9 cellular contexts compared by ENCODE assay signal in the genomic region with DNA sequence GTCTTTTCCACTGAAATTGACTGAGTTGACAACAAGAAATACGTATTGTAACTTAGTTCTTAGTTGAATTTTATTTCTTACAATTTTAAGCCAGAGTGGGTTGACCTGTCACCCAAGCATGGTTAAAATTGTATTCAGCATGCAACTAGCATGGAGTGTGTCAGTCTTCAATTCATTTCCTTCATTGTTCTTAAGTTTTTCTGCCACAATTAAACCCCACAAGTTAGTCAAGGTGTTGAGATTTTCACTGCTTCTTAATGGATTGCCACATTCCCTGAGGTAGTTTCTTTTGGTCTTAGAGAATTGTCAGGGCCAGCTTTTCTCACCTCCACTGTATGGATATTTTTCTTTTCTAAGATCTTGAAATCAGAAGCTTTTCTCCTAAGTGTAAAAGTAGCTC. TPM values are rescaled to one million over a fixed set of nuclear protein-coding genes. Genes with fewer than 3 reads are reported as not detected.
DNase-seq lines count a peak whose midpoint lies in the region; ATAC-seq and TF ChIP-seq lines count a peak whose summit lies in the region.
"Had no signal": no experiment of that assay in that cellular context is flagged by ENCODE, and none has a peak within 500 bp of the region (broad histone marks: within the 10 kb centered on the region; RNA-seq: fewer than 3 reads in every experiment).

No MANE protein-coding gene starts in this region.

- no peaks in the 10 kb centered on the region for H3K9me3 ChIP-seq in CD8-positive, alpha-beta memory T cell (ENCODE audit: low read length)
- no peaks in the 10 kb centered on the region for H3K9me3 ChIP-seq in neuron (ENCODE audit: low read length)

- peak overlapping the region; percentile 38 for H3K4me3 ChIP-seq in CD8-positive, alpha-beta memory T cell (ENCODE audit: low read length)
- H3K4me3 ChIP-seq in neuron (ENCODE audit: low read length): peak overlapping the region; percentile 91

- H3K4me3 Mint-ChIP-seq in CD8-positive, alpha-beta memory T cell: peak overlapping the region; percentile 82 to 98 (median 95)
- H3K4me3 Mint-ChIP-seq in effector memory CD8-positive, alpha-beta T cell: peak overlapping the region; percentile 97 to 99
- H3K4me3 Mint-ChIP-seq in WTC11: no peak overlapping the region; the same call in 1 of the 2 replicates

- no peaks in the 10 kb centered on the region for H3K27me3 ChIP-seq in CD8-positive, alpha-beta memory T cell (ENCODE audit: insufficient read depth, low read length, poor library complexity, severe bottlenecking)
- no peaks in the 10 kb centered on the region for H3K27me3 ChIP-seq in neuron (ENCODE audit: insufficient read depth, low read length)

- H3K27ac Mint-ChIP-seq in CD8-positive, alpha-beta memory T cell: peak overlapping the region; percentile 14 to 90 (median 82)
- peak overlapping the region; percentile 41 to 98 for H3K27ac Mint-ChIP-seq in effector memory CD8-positive, alpha-beta T cell
- H3K27ac Mint-ChIP-seq in WTC11: no peak overlapping the region; the same call in 1 of the 2 replicates

- H3K36me3 Mint-ChIP-seq in CD8-positive, alpha-beta memory T cell: peaks cover 0 to 12% (median 0%) of the 10 kb centered on the region in 3 donors
- H3K36me3 Mint-ChIP-seq in effector memory CD8-positive, alpha-beta T cell (ENCODE audit: insufficient read depth): peaks cover 30% of the 10 kb centered on the region
- no peaks in the 10 kb centered on the region for H3K36me3 Mint-ChIP-seq in WTC11

- peaks cover 66 to 76% (median 66%) of the 10 kb centered on the region in 3 donors for H3K4me1 Mint-ChIP-seq in CD8-positive, alpha-beta memory T cell
- H3K4me1 Mint-ChIP-seq in effector memory CD8-positive, alpha-beta T cell (ENCODE audit: low read depth in 2 of 2): peaks cover 48 to 64% of the 10 kb centered on the region in 2 donors
- peaks cover 41% of the 10 kb centered on the region for H3K4me1 Mint-ChIP-seq in WTC11

- no peaks in the 10 kb centered on the region for H3K36me3 ChIP-seq in CD8-positive, alpha-beta memory T cell (ENCODE audit: insufficient read depth, low read length)
- no peaks in the 10 kb centered on the region for H3K36me3 ChIP-seq in neuron (ENCODE audit: insufficient read depth, low read length)

- DNase-seq in CD8-positive, alpha-beta memory T cell: no peak
- DNase-seq in OCI-M1 (lab: John Stamatoyannopoulos, UW): peak; percentile 45
- DNase-seq in effector memory CD8-positive, alpha-beta T cell: no peak
- DNase-seq in WTC11 (ENCODE audit: low spot score): no peak
- DNase-seq: NCI-H2171 treated with DMSO at 0.1 percent for 48 hours had no signal

- H2AFZ ChIP-seq in neuron (ENCODE audit: low read depth, low read length): no peak overlapping the region

- peaks cover 69% of the 10 kb centered on the region for H3K4me1 ChIP-seq in CD8-positive, alpha-beta memory T cell (ENCODE audit: insufficient read depth, low read length)
- H3K4me1 ChIP-seq in neuron (ENCODE audit: insufficient read depth, low read length): peaks cover 44% of the 10 kb centered on the region

- peak overlapping the region; percentile 3 for H3K27ac ChIP-seq in CD8-positive, alpha-beta memory T cell (ENCODE audit: low read depth, low read length)

- ATAC-seq in effector memory CD8-positive, alpha-beta T cell (replicated peaks): no peak
- no peak for ATAC-seq in HG03280 (IDR thresholded peaks at IDR 0.05; ENCODE audit: unreplicated experiment)
- no peak for ATAC-seq in HG02970 (IDR thresholded peaks at IDR 0.05; ENCODE audit: low FRiP score, unreplicated experiment)
- no peak for ATAC-seq in GM18909 (IDR thresholded peaks at IDR 0.05; ENCODE audit: poor library complexity, unreplicated experiment)
- ATAC-seq in WTC11: no peak

- no peaks in the 10 kb centered on the region for H3K9me3 Mint-ChIP-seq in CD8-positive, alpha-beta memory T cell
- no peaks in the 10 kb centered on the region for H3K9me3 Mint-ChIP-seq in effector memory CD8-positive, alpha-beta T cell
- H3K9me3 Mint-ChIP-seq in WTC11: no peaks in the 10 kb centered on the region

- POLR2A ChIA-PET in CD8-positive, alpha-beta memory T cell (lab: Charles Lee): interaction anchor here (1.2 to 1.3 kb wide), 2 partner anchors 9 to 34 kb away, joined by 4 to 5 read pairs; no protein-coding TSS in a partner anchor
- POLR2A ChIA-PET in WTC11 (lab: Charles Lee): no interaction called here

- CTCF ChIA-PET in CD8-positive, alpha-beta memory T cell (lab: Charles Lee): interaction anchor here (1.5 to 2.4 kb wide), 6 partner anchors 8 to 321 kb away, joined by 4 to 10 read pairs (median 6); no protein-coding TSS in a partner anchor
- CTCF ChIA-PET in WTC11 (lab: Charles Lee): interaction anchor here (1.4 to 2.1 kb wide), 2 partner anchors 8 to 63 kb away, joined by 3 to 10 read pairs; no protein-coding TSS in a partner anchor

- no peak for TF ChIP-seq CTCF in WTC11 (IDR thresholded peaks at IDR 0.05)

- no peaks in the 10 kb centered on the region for H3K27me3 Mint-ChIP-seq in CD8-positive, alpha-beta memory T cell
- no peaks in the 10 kb centered on the region for H3K27me3 Mint-ChIP-seq in effector memory CD8-positive, alpha-beta T cell
- no peaks in the 10 kb centered on the region for H3K27me3 Mint-ChIP-seq in WTC11 (ENCODE audit: low read depth)

TF ChIP-seq in WTC11, 78 proteins besides CTCF, POLR2A, EP300 and RAD21:
- no peak for TF ChIP-seq ZNF138 (CRISPR knock-in tag; conservative IDR thresholded peaks at IDR 0.05)
- no peak for TF ChIP-seq ZNF232 (CRISPR knock-in tag; IDR thresholded peaks at IDR 0.05)
- TF ChIP-seq NR1H2 (CRISPR knock-in tag; IDR thresholded peaks at IDR 0.05): no peak
- no peak for TF ChIP-seq GABPB1 (CRISPR knock-in tag; IDR thresholded peaks at IDR 0.05)
- TF ChIP-seq ETV6 (CRISPR knock-in tag; IDR thresholded peaks at IDR 0.05): no peak
- no peak for TF ChIP-seq ZNF396 (CRISPR knock-in tag; IDR thresholded peaks at IDR 0.05; ENCODE audit: borderline replicate concordance)
- TF ChIP-seq FOXJ3 (CRISPR knock-in tag; IDR thresholded peaks at IDR 0.05; ENCODE audit: borderline replicate concordance): no peak
- TF ChIP-seq, protein P1, sequence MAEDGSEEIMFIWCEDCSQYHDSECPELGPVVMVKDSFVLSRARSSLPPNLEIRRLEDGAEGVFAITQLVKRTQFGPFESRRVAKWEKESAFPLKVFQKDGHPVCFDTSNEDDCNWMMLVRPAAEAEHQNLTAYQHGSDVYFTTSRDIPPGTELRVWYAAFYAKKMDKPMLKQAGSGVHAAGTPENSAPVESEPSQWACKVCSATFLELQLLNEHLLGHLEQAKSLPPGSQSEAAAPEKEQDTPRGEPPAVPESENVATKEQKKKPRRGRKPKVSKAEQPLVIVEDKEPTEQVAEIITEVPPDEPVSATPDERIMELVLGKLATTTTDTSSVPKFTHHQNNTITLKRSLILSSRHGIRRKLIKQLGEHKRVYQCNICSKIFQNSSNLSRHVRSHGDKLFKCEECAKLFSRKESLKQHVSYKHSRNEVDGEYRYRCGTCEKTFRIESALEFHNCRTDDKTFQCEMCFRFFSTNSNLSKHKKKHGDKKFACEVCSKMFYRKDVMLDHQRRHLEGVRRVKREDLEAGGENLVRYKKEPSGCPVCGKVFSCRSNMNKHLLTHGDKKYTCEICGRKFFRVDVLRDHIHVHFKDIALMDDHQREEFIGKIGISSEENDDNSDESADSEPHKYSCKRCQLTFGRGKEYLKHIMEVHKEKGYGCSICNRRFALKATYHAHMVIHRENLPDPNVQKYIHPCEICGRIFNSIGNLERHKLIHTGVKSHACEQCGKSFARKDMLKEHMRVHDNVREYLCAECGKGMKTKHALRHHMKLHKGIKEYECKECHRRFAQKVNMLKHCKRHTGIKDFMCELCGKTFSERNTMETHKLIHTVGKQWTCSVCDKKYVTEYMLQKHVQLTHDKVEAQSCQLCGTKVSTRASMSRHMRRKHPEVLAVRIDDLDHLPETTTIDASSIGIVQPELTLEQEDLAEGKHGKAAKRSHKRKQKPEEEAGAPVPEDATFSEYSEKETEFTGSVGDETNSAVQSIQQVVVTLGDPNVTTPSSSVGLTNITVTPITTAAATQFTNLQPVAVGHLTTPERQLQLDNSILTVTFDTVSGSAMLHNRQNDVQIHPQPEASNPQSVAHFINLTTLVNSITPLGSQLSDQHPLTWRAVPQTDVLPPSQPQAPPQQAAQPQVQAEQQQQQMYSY (CRISPR knock-in tag; IDR thresholded peaks at IDR 0.05): no peak
- TF ChIP-seq SOX15 (CRISPR knock-in tag; IDR thresholded peaks at IDR 0.05): no peak

RNA-seq across cellular contexts. Expression of a gene that starts 2.1 kb away (rescaled TPM):
- total RNA-seq in CD8-positive, alpha-beta memory T cell: 10 to 100 TPM; 64.2 to 67.3 TPM
- 35.7 TPM for polyA plus RNA-seq in CD8-positive, alpha-beta memory T cell
- total RNA-seq in WTC11 (2021): 23.4 to 29.4 TPM (median 25.3 TPM) in 3 replicates
